In the genomic region with DNA sequence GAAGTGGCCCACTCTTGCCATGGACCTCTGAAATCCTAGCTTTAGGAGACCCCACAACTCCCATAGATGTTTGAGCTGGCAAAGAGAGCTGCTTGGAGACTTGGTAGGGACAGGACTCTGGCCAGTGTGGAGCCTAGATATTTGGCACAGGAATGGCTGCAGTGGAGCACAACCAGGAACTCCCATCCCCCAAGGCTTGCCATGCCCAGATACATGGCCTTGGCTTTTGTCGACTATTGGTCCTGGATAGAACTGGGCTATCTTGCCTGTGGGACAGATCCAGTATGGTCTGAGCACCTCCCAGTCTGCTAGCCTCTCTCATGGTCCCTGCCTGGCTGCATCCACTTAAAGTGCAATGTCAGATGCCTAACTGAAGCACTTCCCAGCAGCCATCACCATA, we compare ENCODE assay signal across 2 cellular contexts.
TF ChIP-seq lines count a peak whose summit lies in the region.

No MANE protein-coding gene starts in this region.

TF ChIP-seq in H1, 55 proteins besides CTCF, POLR2A, EP300 and RAD21:
- no peak for TF ChIP-seq HDAC6 (IDR thresholded peaks at IDR 0.05; ENCODE audit: low read depth, low read length)
- TF ChIP-seq GABPA (IDR thresholded peaks at IDR 0.05; ENCODE audit: borderline replicate concordance, insufficient read depth, low read length): no peak
- no peak for TF ChIP-seq RNF2 (IDR thresholded peaks at IDR 0.05; ENCODE audit: borderline replicate concordance, low read depth, low read length, missing control alignments, poor library complexity, severe bottlenecking)
- TF ChIP-seq HDAC2 (IDR thresholded peaks at IDR 0.05; ENCODE audit: borderline replicate concordance in 1 of 2, low read depth in 2 of 2, low read length in 2 of 2): no peak
- TF ChIP-seq POLR2AphosphoS5 (IDR thresholded peaks at IDR 0.05; ENCODE audit: low read depth, low read length): no peak
- no peak for TF ChIP-seq TBP (IDR thresholded peaks at IDR 0.05; ENCODE audit: low read depth, low read length)
- TF ChIP-seq YY1 (IDR thresholded peaks at IDR 0.05; ENCODE audit: low read depth, low read length): no peak
- TF ChIP-seq TAF1 (IDR thresholded peaks at IDR 0.05; ENCODE audit: low read depth, low read length): no peak
- TF ChIP-seq BACH1 (IDR thresholded peaks at IDR 0.05; ENCODE audit: low read length): no peak
- no peak for TF ChIP-seq EZH2 (IDR thresholded peaks at IDR 0.05; ENCODE audit: low read depth, low read length, severe bottlenecking)
- TF ChIP-seq USF2 (IDR thresholded peaks at IDR 0.05; ENCODE audit: low read length): no peak
- no peak for TF ChIP-seq FOSL1 (IDR thresholded peaks at IDR 0.05; ENCODE audit: insufficient read depth, low read depth, low read length)
- TF ChIP-seq MAX (IDR thresholded peaks at IDR 0.05): no peak

TF ChIP-seq in SK-N-SH, 30 proteins besides CTCF, POLR2A, EP300 and RAD21:
- TF ChIP-seq ZBTB33 (IDR thresholded peaks at IDR 0.05; ENCODE audit: borderline replicate concordance, low read depth) (no peak), EZH2phosphoT487 (IDR thresholded peaks at IDR 0.05; ENCODE audit: borderline replicate concordance, low read depth) (no peak), MEF2A (IDR thresholded peaks at IDR 0.05; ENCODE audit: borderline replicate concordance, low read depth) (no peak), RCOR1 (IDR thresholded peaks at IDR 0.05; ENCODE audit: low read length) (no peak), ELF1 (IDR thresholded peaks at IDR 0.05) (no peak), POLR2AphosphoS5 (IDR thresholded peaks at IDR 0.05; ENCODE audit: low read depth, low read length) (no peak), SMC3 (IDR thresholded peaks at IDR 0.05; ENCODE audit: low read depth, low read length) (no peak), TCF12 (IDR thresholded peaks at IDR 0.05) (no peak), YY1 (IDR thresholded peaks at IDR 0.05; ENCODE audit: low read depth) (no peak), MXI1 (IDR thresholded peaks at IDR 0.05; ENCODE audit: low read depth, low read length) (no peak), RFX5 (IDR thresholded peaks at IDR 0.05; ENCODE audit: low read length) (no peak)
- TF ChIP-seq, protein P1, sequence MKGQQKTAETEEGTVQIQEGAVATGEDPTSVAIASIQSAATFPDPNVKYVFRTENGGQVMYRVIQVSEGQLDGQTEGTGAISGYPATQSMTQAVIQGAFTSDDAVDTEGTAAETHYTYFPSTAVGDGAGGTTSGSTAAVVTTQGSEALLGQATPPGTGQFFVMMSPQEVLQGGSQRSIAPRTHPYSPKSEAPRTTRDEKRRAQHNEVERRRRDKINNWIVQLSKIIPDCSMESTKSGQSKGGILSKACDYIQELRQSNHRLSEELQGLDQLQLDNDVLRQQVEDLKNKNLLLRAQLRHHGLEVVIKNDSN (IDR thresholded peaks at IDR 0.05; ENCODE audit: borderline replicate concordance, low read depth): no peak
